8 cellular contexts compared by ENCODE assay signal in genomic region chr1:206635080-206635982, GRCh38. TPM values are rescaled to one million over a fixed set of nuclear protein-coding genes. Genes with fewer than 3 reads are reported as not detected.
DNase-seq lines count a peak whose midpoint lies in the region; TF ChIP-seq lines count a peak whose summit lies in the region.

Gene DYRK3, plus strand, starts transcription at chr1:206635536. Its CDS starts 168 bp downstream, at chr1:206635704.

- peak within 1 kb of the TSS; percentile 93 for H2AFZ ChIP-seq in MM.1S (ENCODE audit: low read length)

- H3K4me1 ChIP-seq in HAP-1 (peaks cover 17% of the 10 kb centered on the region), MM.1S (ENCODE audit: low read length) (peaks cover 14% of the 10 kb centered on the region), stomach (peaks cover 9 to 40% (median 30%) of the 10 kb centered on the region in 4 donors)

- no peaks in the 10 kb centered on the region for H3K9me3 Mint-ChIP-seq in neural crest cell

- TF ChIP-seq EP300 in stomach (IDR thresholded peaks at IDR 0.05): no peak

- peaks cover 4% of the 10 kb centered on the region for H3K27me3 Mint-ChIP-seq in neural crest cell (ENCODE audit: low read depth)

- H3K27me3 ChIP-seq in HAP-1 (ENCODE audit: low read depth) (no peaks in the 10 kb centered on the region), MM.1S (replicated peaks; ENCODE audit: insufficient read depth, low read length) (peaks cover 5% of the 10 kb centered on the region; the same call in 1 of the 2 replicates), stomach (no peaks in the 10 kb centered on the region)

- H3K36me3 Mint-ChIP-seq in neural crest cell (ENCODE audit: low read depth): peaks cover 3% of the 10 kb centered on the region

- peak within 1 kb of the TSS; percentile 41 for H3K9ac ChIP-seq in MM.1S (ENCODE audit: low read length)

- H3K36me3 ChIP-seq in HAP-1 (replicated peaks) (no peaks in the 10 kb centered on the region), MM.1S (replicated peaks; ENCODE audit: insufficient read depth, low read length) (no peaks in the 10 kb centered on the region), stomach (peaks cover 0 to 3% (median 0%) of the 10 kb centered on the region in 4 donors)

- DNase-seq in GDM1 (lab: John Stamatoyannopoulos, UW): peak; percentile 94
- DNase-seq in HAP-1 (ENCODE audit: low spot score in 2 of 2): peak; percentile 89 to 96
- DNase-seq in MM.1S: peak; percentile 98
- peak; percentile 86 for DNase-seq in SHP77 treated with DMSO at 0.1 percent for 48 hours (lab: John Stamatoyannopoulos, UW)
- DNase-seq in activated gamma-delta T cell treated with Interleukin-2 at 50 U/mL for 16 hours: peak; percentile 83
- DNase-seq in foreskin fibroblast: peak; percentile 95 to 99
- peak; percentile 90 for DNase-seq in neural crest cell (ENCODE audit: low read depth, low spot score)
- DNase-seq in stomach: peak; percentile 97

- H3K4me3 Mint-ChIP-seq in neural crest cell: peak within 1 kb of the TSS; percentile 91

- H3K9me3 ChIP-seq in HAP-1: no peaks in the 10 kb centered on the region
- H3K9me3 ChIP-seq in MM.1S (replicated peaks; ENCODE audit: insufficient read depth, low read length): no peaks in the 10 kb centered on the region
- H3K9me3 ChIP-seq in stomach: no peaks in the 10 kb centered on the region

- peak within 1 kb of the TSS; percentile 67 for H3K4me2 ChIP-seq in MM.1S (ENCODE audit: low read depth, low read length)

- no peaks in the 10 kb centered on the region for H3K9me2 ChIP-seq in MM.1S (replicated peaks; ENCODE audit: insufficient read depth, low read length)

- 0 to 1% (median 0%) methylated on average over 36 to 85 of the region's 85 CpGs for WGBS in stomach, 5 donors

- H3K27ac Mint-ChIP-seq in neural crest cell (ENCODE audit: unreplicated experiment): peak within 1 kb of the TSS; percentile 89

- TF ChIP-seq POLR2A in stomach (IDR thresholded peaks at IDR 0.05): peak in 2 of 4 donors; percentile 61 to 77

- H3K4me3 ChIP-seq in HAP-1 (peak within 1 kb of the TSS; percentile 81), MM.1S (ENCODE audit: low read length) (peak within 1 kb of the TSS; percentile 91), foreskin fibroblast (ENCODE audit: low read depth in 1 of 2, low read length in 2 of 2) (peak within 1 kb of the TSS; percentile 74 to 89), stomach (peak within 1 kb of the TSS; percentile 75 to 97 (median 88))

- no peaks in the 10 kb centered on the region for H3K79me2 ChIP-seq in MM.1S (ENCODE audit: low read length)

- peak within 1 kb of the TSS; percentile 2; the same call in 1 of the 2 replicates for H3K27ac ChIP-seq in MM.1S (ENCODE audit: low read length)
- peak within 1 kb of the TSS; percentile 81 to 91 (median 85) for H3K27ac ChIP-seq in stomach

- peaks cover 14% of the 10 kb centered on the region; the same call in 1 of the 2 replicates for H3F3A ChIP-seq in MM.1S (ENCODE audit: insufficient read depth, low read length)

- TF ChIP-seq CTCF in MM.1S (IDR thresholded peaks at IDR 0.05; ENCODE audit: low read length) (no peak), foreskin fibroblast (IDR thresholded peaks at IDR 0.05; ENCODE audit: low read depth, low read length) (no peak), neural crest cell (conservative IDR thresholded peaks at IDR 0.05) (no peak), stomach (IDR thresholded peaks at IDR 0.05) (no peak)

- H3K4me1 Mint-ChIP-seq in neural crest cell: peaks cover 34% of the 10 kb centered on the region

- in situ Hi-C loops in HAP-1 (cut with MboI; ENCODE audit: low sequenced_read_pairs): no loop called here

- H4K20me1 ChIP-seq in MM.1S (ENCODE audit: insufficient read depth, low read length): no peaks in the 10 kb centered on the region

- intact Hi-C loops in stomach (cut with DNase I; ENCODE audit: low total_unique reads): loop anchor here (10.0 kb wide), 1 partner anchor 279 kb away; no protein-coding TSS in a partner anchor

RNA-seq across cellular contexts. Expression of gene DYRK3, which starts in this region (rescaled TPM):
- total RNA-seq in neural crest cell (12.5 and 13.3 TPM in 2 replicates), stomach (10 to 100 TPM in 1 of 5 donors, 1 to 10 TPM in 3, not detected in 1; 1.2 to 21.9 (median 4.7) TPM)
- 1 to 10 TPM; 1.5 to 3.2 (median 2.1) TPM for polyA plus RNA-seq in stomach

Comparison
In these comparisons a context has a peak if more than half of its experiments do, and no peak if none do; other contexts are left out.
1. Peak in every context shown above with its lines: DNase-seq, H3K4me3 ChIP-seq and H3K27ac ChIP-seq.